In genomic region chr4:60201052-60201673, GRCh38 we compare ENCODE assay signal across 8 cellular contexts.
DNase-seq lines count a peak whose midpoint lies in the region; ATAC-seq lines count a peak whose summit lies in the region.

No MANE protein-coding gene starts in this region.

- no peaks in the 10 kb centered on the region for H3K27me3 ChIP-seq in adipocyte (replicated peaks; ENCODE audit: control insufficient read depth, insufficient read depth, low read length)

- DNase-seq in COR-L47 (lab: John Stamatoyannopoulos, UW) (peak; percentile 58), NCI-H748 (lab: John Stamatoyannopoulos, UW; ENCODE audit: unreplicated experiment) (peak; percentile 23), adipocyte (ENCODE audit: low read depth) (peak; percentile 77), iPS DF 4.7 (ENCODE audit: extremely low read depth, low spot score) (peak; percentile 38)
- DNase-seq in stimulated activated CD4-positive, alpha-beta T cell treated with anti-CD3 and anti-CD28 coated beads, Interleukin-2, amount 100 ng/mL, for 24 hours, result peak; percentile 28 to 35
- DNase-seq in central memory CD4-positive, alpha-beta T cell, result no peak

- no peaks in the 10 kb centered on the region for H3K9me3 ChIP-seq in adipocyte (ENCODE audit: control insufficient read depth, low read length)

- no peak overlapping the region for H3K9ac ChIP-seq in adipocyte (ENCODE audit: low read length)

- ATAC-seq in GM18870 (IDR thresholded peaks at IDR 0.05; ENCODE audit: unreplicated experiment) (peak; percentile 86), HG03159 (IDR thresholded peaks at IDR 0.05; ENCODE audit: unreplicated experiment) (peak; percentile 88)

- no peak overlapping the region for H3K4me3 ChIP-seq in adipocyte (ENCODE audit: low read length)

- H3K36me3 ChIP-seq in adipocyte (ENCODE audit: control insufficient read depth, insufficient read depth, low read length, severe bottlenecking), result no peaks in the 10 kb centered on the region

- H3K4me1 ChIP-seq in adipocyte (ENCODE audit: control insufficient read depth, insufficient read depth, low read length), result no peaks in the 10 kb centered on the region
